In the genomic region with DNA sequence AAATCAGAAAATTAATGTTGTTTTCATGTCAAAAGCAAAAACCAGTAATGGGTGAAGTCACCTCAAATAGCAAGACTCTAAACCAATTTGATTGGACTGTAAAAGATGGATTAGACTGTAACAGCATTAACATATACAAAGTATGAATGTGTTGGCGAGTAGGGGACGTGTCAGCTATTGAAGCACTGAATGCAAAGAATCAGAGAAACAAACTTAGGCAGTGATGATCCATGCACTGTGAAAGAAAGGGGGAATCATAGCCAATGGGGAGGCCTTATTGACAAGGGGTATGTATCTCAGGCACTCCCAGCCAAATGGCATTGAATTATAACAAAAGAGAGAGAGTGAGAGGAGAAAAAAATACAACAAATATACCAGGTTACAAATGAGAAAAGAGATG, we compare ENCODE assay signal across 31 cellular contexts. TPM values are rescaled to one million over a fixed set of nuclear protein-coding genes. Genes with fewer than 3 reads are reported as not detected.
DNase-seq lines count a peak whose midpoint lies in the region; TF ChIP-seq lines count a peak whose summit lies in the region.
"Had no signal": no experiment of that assay in that cellular context is flagged by ENCODE, and none has a peak within 500 bp of the region (broad histone marks: within the 10 kb centered on the region; RNA-seq: fewer than 3 reads in every experiment).

No MANE protein-coding gene starts in this region.

- in situ Hi-C loops in HAP-1 (cut with MboI; ENCODE audit: low sequenced_read_pairs): no loop called here

- no peaks in the 10 kb centered on the region for H3K9me3 Mint-ChIP-seq in activated naive CD4-positive, alpha-beta T cell treated with anti-CD3 and anti-CD28 coated beads, Interleukin-2, amount 50 U/mL, for 24 hours
- H3K9me3 Mint-ChIP-seq: CD4-positive, alpha-beta memory T cell; CD4-positive, alpha-beta T cell; CD8-positive, alpha-beta memory T cell; CD8-positive, alpha-beta T cell had no signal

- H3K4me1 Mint-ChIP-seq in activated naive CD4-positive, alpha-beta T cell treated with anti-CD3 and anti-CD28 coated beads, Interleukin-2, amount 50 U/mL, for 24 hours: no peaks in the 10 kb centered on the region
- H3K4me1 Mint-ChIP-seq: B cell; CD14-positive monocyte; CD4-positive, alpha-beta memory T cell; CD8-positive, alpha-beta memory T cell had no signal

- H3K9me3 ChIP-seq in HAP-1 (no peaks in the 10 kb centered on the region), tibial nerve (no peaks in the 10 kb centered on the region)
- H3K9me3 ChIP-seq: A549; BE2C; BLaER1; BLaER1 treated with 17β-estradiol and CSF1 and Interleukin-3, amounts not matched to agents 10 nM and 100 nM; Caco-2 had no signal

- peaks cover 29% of the 10 kb centered on the region for H3K4me1 ChIP-seq in HAP-1
- H3K4me1 ChIP-seq in tibial nerve: no peaks in the 10 kb centered on the region
- H3K4me1 ChIP-seq: A549; BE2C; BLaER1; BLaER1 treated with 17β-estradiol and CSF1 and Interleukin-3, amounts not matched to agents 10 nM and 100 nM; Caco-2 had no signal

- H3K27ac ChIP-seq in tibial nerve: no peak overlapping the region
- H3K27ac ChIP-seq: 22Rv1; A549; BLaER1; BLaER1 treated with 17β-estradiol and CSF1 and Interleukin-3, amounts not matched to agents 10 nM and 100 nM; C4-2B had no signal

- no peaks in the 10 kb centered on the region for H3K27me3 ChIP-seq in HAP-1 (ENCODE audit: low read depth)
- H3K27me3 ChIP-seq in tibial nerve: no peaks in the 10 kb centered on the region
- H3K27me3 ChIP-seq: BE2C; BLaER1; BLaER1 treated with 17β-estradiol and CSF1 and Interleukin-3, amounts not matched to agents 10 nM and 100 nM had no signal

- DNase-seq in activated naive CD4-positive, alpha-beta T cell treated with Interleukin-2 at 50 U/mL for 16 hours: no peak
- DNase-seq in HAP-1 (ENCODE audit: low spot score in 2 of 2) (peak; percentile 71 to 98), tibial nerve (ENCODE audit: low spot score in 2 of 2) (no peak)
- DNase-seq: 8988T; ACHN; AML-193; BE2C; C1 segment of cervical spinal cord; Calu3; CD4-positive, alpha-beta memory T cell; CD4-positive, alpha-beta T cell; CD4-positive, CD25-positive, alpha-beta regulatory T cell; CD8-positive, alpha-beta memory T cell; CD8-positive, alpha-beta T cell; COR-L47; DMS 273 treated with DMSO at 0.1 percent for 48 hours; DMS153; DMS53; DMS79; DMS79 treated with DMSO at 0.1 percent for 48 hours; DND-41; EL had no signal

- H3K4me3 ChIP-seq in HAP-1 (peak overlapping the region; percentile 10; the same call in 1 of the 2 replicates), tibial nerve (no peak overlapping the region)
- H3K4me3 ChIP-seq: A549; BLaER1; BLaER1 treated with 17β-estradiol and CSF1 and Interleukin-3, amounts not matched to agents 10 nM and 100 nM had no signal

- no peaks in the 10 kb centered on the region for H3K27me3 Mint-ChIP-seq in activated naive CD4-positive, alpha-beta T cell treated with anti-CD3 and anti-CD28 coated beads, Interleukin-2, amount 50 U/mL, for 24 hours
- H3K27me3 Mint-ChIP-seq: CD4-positive, alpha-beta T cell had no signal

- no peak for TF ChIP-seq CTCF in tibial nerve (IDR thresholded peaks at IDR 0.05)

- no peak for TF ChIP-seq POLR2A in tibial nerve (IDR thresholded peaks at IDR 0.05)

- TF ChIP-seq EP300 in tibial nerve (IDR thresholded peaks at IDR 0.05): no peak

- no peaks in the 10 kb centered on the region for H3K36me3 ChIP-seq in HAP-1 (replicated peaks)
- H3K36me3 ChIP-seq in tibial nerve: no peaks in the 10 kb centered on the region
- H3K36me3 ChIP-seq: BE2C; BLaER1; BLaER1 treated with 17β-estradiol and CSF1 and Interleukin-3, amounts not matched to agents 10 nM and 100 nM had no signal

- 81 to 85% methylated on average over 2 of the region's 2 CpGs for WGBS in tibial nerve, 2 donors

- H3K4me3 Mint-ChIP-seq in activated naive CD4-positive, alpha-beta T cell treated with anti-CD3 and anti-CD28 coated beads, Interleukin-2, amount 50 U/mL, for 24 hours: no peak overlapping the region
- H3K4me3 Mint-ChIP-seq: B cell; CD14-positive monocyte; CD4-positive, alpha-beta memory T cell; CD4-positive, alpha-beta T cell; CD4-positive, CD25-positive, alpha-beta regulatory T cell; CD8-positive, alpha-beta memory T cell; CD8-positive, alpha-beta T cell had no signal

- no peaks in the 10 kb centered on the region for H3K36me3 Mint-ChIP-seq in activated naive CD4-positive, alpha-beta T cell treated with anti-CD3 and anti-CD28 coated beads, Interleukin-2, amount 50 U/mL, for 24 hours
- H3K36me3 Mint-ChIP-seq: CD14-positive monocyte; CD4-positive, alpha-beta memory T cell; CD4-positive, CD25-positive, alpha-beta regulatory T cell; CD8-positive, alpha-beta T cell had no signal

- peak overlapping the region; percentile 0 for H3K27ac Mint-ChIP-seq in activated naive CD4-positive, alpha-beta T cell treated with anti-CD3 and anti-CD28 coated beads, Interleukin-2, amount 50 U/mL, for 24 hours
- H3K27ac Mint-ChIP-seq: B cell; CD14-positive monocyte; CD4-positive, alpha-beta T cell; CD4-positive, CD25-positive, alpha-beta regulatory T cell; CD8-positive, alpha-beta memory T cell; CD8-positive, alpha-beta T cell had no signal

RNA-seq across cellular contexts. Expression of a gene that starts 30.5 kb away (rescaled TPM):
- total RNA-seq in tibial nerve: 10 to 100 TPM; 49.6 to 73.0 (median 63.6) TPM

RNA-seq across cellular contexts. Expression of a gene that starts 36.1 kb away (rescaled TPM):
- total RNA-seq in tibial nerve: 10 to 100 TPM; 16.4 to 32.1 (median 20.0) TPM

Comparison
In these comparisons a context has a peak if more than half of its experiments do, and no peak if none do; other contexts are left out.
1. DNase-seq: peak in HAP-1 (2 of 2); none in activated naive CD4-positive, alpha-beta T cell treated with Interleukin-2 at 50 U/mL for 16 hours (single experiment) and tibial nerve (0 of 2).